14 cellular contexts compared by ENCODE assay signal in genomic region chr1:115459161-115459560, GRCh38.
DNase-seq lines count a peak whose midpoint lies in the region; ATAC-seq, FAIRE-seq and TF ChIP-seq lines count a peak whose summit lies in the region.
"Had no signal": no experiment of that assay in that cellular context is flagged by ENCODE, and none has a peak within 500 bp of the region (broad histone marks: within the 10 kb centered on the region; RNA-seq: fewer than 3 reads in every experiment).

No MANE protein-coding gene starts in this region.

- H3K36me3 Mint-ChIP-seq in MCF 10A (ENCODE audit: insufficient read depth, unreplicated experiment), result no peaks in the 10 kb centered on the region
- no peaks in the 10 kb centered on the region for H3K36me3 Mint-ChIP-seq in naive thymus-derived CD4-positive, alpha-beta T cell
- H3K36me3 Mint-ChIP-seq: CD14-positive monocyte; CD4-positive, alpha-beta memory T cell had no signal

- no peak overlapping the region for H2AFZ ChIP-seq in trophoblast cell (ENCODE audit: insufficient read depth, low read length, poor library complexity)

- H2BK120ac ChIP-seq in trophoblast cell (ENCODE audit: insufficient read depth, low read length, poor library complexity), result peak overlapping the region; percentile 39

- no peaks in the 10 kb centered on the region for H3K4me1 Mint-ChIP-seq in stimulated activated naive CD8-positive, alpha-beta T cell treated with anti-CD3 and anti-CD28 coated beads, Interleukin-15, amount 100 ng/mL, for 72 hours
- peaks cover 11% of the 10 kb centered on the region for H3K4me1 Mint-ChIP-seq in MCF 10A (ENCODE audit: insufficient read depth, unreplicated experiment)
- H3K4me1 Mint-ChIP-seq in naive thymus-derived CD4-positive, alpha-beta T cell, result peaks cover 0 to 1% (median 0%) of the 10 kb centered on the region in 7 donors
- H3K4me1 Mint-ChIP-seq: CD14-positive monocyte; CD4-positive, alpha-beta memory T cell; H9 had no signal

- H3K4me1 ChIP-seq in trophoblast cell (ENCODE audit: control insufficient read depth in 1 of 2, insufficient read depth in 2 of 2, low read length in 2 of 2), result peaks cover 20 to 30% of the 10 kb centered on the region in 2 experiments
- H3K4me1 ChIP-seq in naive thymus-derived CD4-positive, alpha-beta T cell (ENCODE audit: control insufficient read depth in 2 of 2, insufficient read depth in 2 of 2, low read length in 2 of 2), result no peaks in the 10 kb centered on the region

- no peak overlapping the region for H3K27ac Mint-ChIP-seq in stimulated activated naive CD8-positive, alpha-beta T cell treated with anti-CD3 and anti-CD28 coated beads, Interleukin-15, amount 100 ng/mL, for 72 hours
- H3K27ac Mint-ChIP-seq in MCF 10A (ENCODE audit: low read depth, unreplicated experiment), result no peak overlapping the region
- no peak overlapping the region for H3K27ac Mint-ChIP-seq in naive thymus-derived CD4-positive, alpha-beta T cell
- H3K27ac Mint-ChIP-seq: CD14-positive monocyte, H9 had no signal

- peak overlapping the region; percentile 73 for H4K91ac ChIP-seq in trophoblast cell (ENCODE audit: low read depth, low read length)

- no peak overlapping the region for H3K4me3 Mint-ChIP-seq in stimulated activated naive CD8-positive, alpha-beta T cell treated with anti-CD3 and anti-CD28 coated beads, Interleukin-15, amount 100 ng/mL, for 72 hours
- no peak overlapping the region for H3K4me3 Mint-ChIP-seq in MCF 10A (ENCODE audit: unreplicated experiment)
- H3K4me3 Mint-ChIP-seq in naive thymus-derived CD4-positive, alpha-beta T cell, result no peak overlapping the region
- H3K4me3 Mint-ChIP-seq: CD14-positive monocyte; CD4-positive, alpha-beta memory T cell; H9 had no signal

- peak overlapping the region; percentile 74 for H2BK12ac ChIP-seq in trophoblast cell (ENCODE audit: low read length)

- no peak for TF ChIP-seq CTCF in bronchial epithelial cell (IDR thresholded peaks at IDR 0.05; ENCODE audit: insufficient read depth, low read length, severe bottlenecking)
- no peak for TF ChIP-seq CTCF in MCF 10A (IDR thresholded peaks at IDR 0.05; ENCODE audit: unreplicated experiment)

- no peak overlapping the region for H3K9ac ChIP-seq in trophoblast cell (ENCODE audit: low read length)
- H3K9ac ChIP-seq: BLaER1 had no signal

- peak overlapping the region; percentile 18 for H3K18ac ChIP-seq in trophoblast cell (ENCODE audit: low read length)

- peak overlapping the region; percentile 7 for H3K4ac ChIP-seq in trophoblast cell (ENCODE audit: low read depth, low read length)

- intact Hi-C loops in MCF 10A (cut with micrococcal nuclease), result no loop called here
- intact Hi-C loops in naive thymus-derived CD4-positive, alpha-beta T cell (cut with micrococcal nuclease), result no loop called here

- H3K9me3 Mint-ChIP-seq in stimulated activated naive CD8-positive, alpha-beta T cell treated with anti-CD3 and anti-CD28 coated beads, Interleukin-15, amount 100 ng/mL, for 72 hours, result no peaks in the 10 kb centered on the region
- no peaks in the 10 kb centered on the region for H3K9me3 Mint-ChIP-seq in MCF 10A (ENCODE audit: unreplicated experiment)
- no peaks in the 10 kb centered on the region for H3K9me3 Mint-ChIP-seq in naive thymus-derived CD4-positive, alpha-beta T cell
- H3K9me3 Mint-ChIP-seq: H9 had no signal

- H3K4me3 ChIP-seq in bronchial epithelial cell (ENCODE audit: low read depth, low read length), result no peak overlapping the region
- H3K4me3 ChIP-seq in trophoblast cell (ENCODE audit: low read depth, low read length), result no peak overlapping the region
- no peak overlapping the region for H3K4me3 ChIP-seq in naive thymus-derived CD4-positive, alpha-beta T cell (ENCODE audit: low read length)
- H3K4me3 ChIP-seq: BLaER1 had no signal

- peak overlapping the region; percentile 38 for H2AK5ac ChIP-seq in trophoblast cell (ENCODE audit: low read length)

- H3K79me2 ChIP-seq in trophoblast cell (ENCODE audit: control insufficient read depth, insufficient read depth, low read length, poor library complexity), result no peaks in the 10 kb centered on the region

- no CpG with 5 or more reads among the region's 3 CpGs for WGBS in trophoblast cell (ENCODE audit: extremely low coverage, insufficient coverage, insufficient read length)

- peak overlapping the region; percentile 38 for H3K14ac ChIP-seq in trophoblast cell (ENCODE audit: low read length)

- H3K36me3 ChIP-seq in bronchial epithelial cell (ENCODE audit: control insufficient read depth, insufficient read depth, low read length) (no peaks in the 10 kb centered on the region), trophoblast cell (ENCODE audit: control insufficient read depth in 1 of 2, insufficient read depth in 2 of 2, low read length in 2 of 2) (no peaks in the 10 kb centered on the region)
- H3K36me3 ChIP-seq in naive thymus-derived CD4-positive, alpha-beta T cell (ENCODE audit: control insufficient read depth in 2 of 3, insufficient read depth in 3 of 3, low read length in 3 of 3), result no peaks in the 10 kb centered on the region
- H3K36me3 ChIP-seq: BLaER1 had no signal

- peak overlapping the region; percentile 11 for H3K27ac ChIP-seq in trophoblast cell (ENCODE audit: low read depth, low read length)
- H3K27ac ChIP-seq in naive thymus-derived CD4-positive, alpha-beta T cell (ENCODE audit: low read depth, low read length), result no peak overlapping the region
- H3K27ac ChIP-seq: BLaER1 had no signal

- H3K4me2 ChIP-seq in trophoblast cell (ENCODE audit: low read length), result no peak overlapping the region
- H3K4me2 ChIP-seq: BLaER1 had no signal

- POLR2A ChIA-PET in MCF 10A (lab: Yijun Ruan, JAX), result no interaction called here
- POLR2A ChIA-PET in naive thymus-derived CD4-positive, alpha-beta T cell (lab: Charles Lee), result no interaction called here

- H2BK5ac ChIP-seq in trophoblast cell (ENCODE audit: low read depth, low read length, poor library complexity), result peak overlapping the region; percentile 36

- H4K8ac ChIP-seq in trophoblast cell (ENCODE audit: low read depth, low read length), result peak overlapping the region; percentile 0

- peaks cover 21% of the 10 kb centered on the region for H3K79me1 ChIP-seq in trophoblast cell (ENCODE audit: low read length)

- DNase-seq in stimulated activated naive CD8-positive, alpha-beta T cell treated with anti-CD3 and anti-CD28 coated beads, Interleukin-15, amount 100 ng/mL, for 72 hours, result no peak
- no peak for DNase-seq in stimulated activated naive CD8-positive, alpha-beta T cell treated with anti-CD3 and anti-CD28 coated beads, Interleukin-15, Interleukin-2, amounts not matched to agents 100 U/mL and 50 U/mL, for 24 hours
- DNase-seq in bronchial epithelial cell (ENCODE audit: low read depth), result no peak
- no peak for DNase-seq in trophoblast cell
- no peak for DNase-seq in GM03348 (ENCODE audit: low spot score)
- no peak for DNase-seq in MCF 10A (ENCODE audit: unreplicated experiment)
- DNase-seq in naive thymus-derived CD4-positive, alpha-beta T cell, result no peak
- DNase-seq: 8988T; CD4-positive, alpha-beta memory T cell; GDM1; GOT3; H9 had no signal

- no peaks in the 10 kb centered on the region for H3K27me3 ChIP-seq in bronchial epithelial cell (ENCODE audit: control insufficient read depth, insufficient read depth, low read length)
- no peaks in the 10 kb centered on the region for H3K27me3 ChIP-seq in trophoblast cell (ENCODE audit: insufficient read depth, low read length)
- no peaks in the 10 kb centered on the region for H3K27me3 ChIP-seq in naive thymus-derived CD4-positive, alpha-beta T cell (ENCODE audit: control insufficient read depth in 2 of 2, insufficient read depth in 2 of 2, low read length in 2 of 2)
- H3K27me3 ChIP-seq: BLaER1 had no signal

- BruUV-seq in MCF 10A (replicated peaks; lab: Mats Ljungman, UMichigan), result no TSS peak

- ATAC-seq in stimulated activated naive CD8-positive, alpha-beta T cell treated with anti-CD3 and anti-CD28 coated beads, Interleukin-15, amount 100 ng/mL, for 72 hours, result peak; percentile 18
- ATAC-seq in stimulated activated naive CD8-positive, alpha-beta T cell treated with anti-CD3 and anti-CD28 coated beads, Interleukin-15, Interleukin-2, amounts not matched to agents 100 U/mL and 50 U/mL, for 24 hours, result no peak
- no peak for ATAC-seq in naive thymus-derived CD4-positive, alpha-beta T cell

- H3K23ac ChIP-seq in trophoblast cell (ENCODE audit: low read length), result no peak overlapping the region

- CTCF ChIA-PET in MCF 10A (lab: Yijun Ruan, JAX), result interaction anchor here (0.6 to 3.2 kb wide), 5 partner anchors 10 to 319 kb away, joined by 3 to 17 read pairs (median 4); no protein-coding TSS in a partner anchor
- CTCF ChIA-PET in naive thymus-derived CD4-positive, alpha-beta T cell (lab: Charles Lee), result no interaction called here

- peak; percentile 83 for FAIRE-seq in bronchial epithelial cell (lab: Jason Lieb, UNC)

- H3K9me3 ChIP-seq in trophoblast cell (ENCODE audit: insufficient read depth, low read depth, low read length), result peaks cover 2% of the 10 kb centered on the region
- no peaks in the 10 kb centered on the region for H3K9me3 ChIP-seq in naive thymus-derived CD4-positive, alpha-beta T cell (ENCODE audit: control insufficient read depth in 2 of 3, low read length in 3 of 3)
- H3K9me3 ChIP-seq: BLaER1 had no signal

- no peaks in the 10 kb centered on the region for H3K27me3 Mint-ChIP-seq in stimulated activated naive CD8-positive, alpha-beta T cell treated with anti-CD3 and anti-CD28 coated beads, Interleukin-15, amount 100 ng/mL, for 72 hours
- H3K27me3 Mint-ChIP-seq in MCF 10A (ENCODE audit: insufficient read depth, unreplicated experiment), result no peaks in the 10 kb centered on the region
- H3K27me3 Mint-ChIP-seq in naive thymus-derived CD4-positive, alpha-beta T cell, result peaks cover 0 to 3% (median 0%) of the 10 kb centered on the region in 5 donors

- no peak overlapping the region for H4K12ac ChIP-seq in trophoblast cell (ENCODE audit: low read depth, low read length)
